In genomic region chrX:47577901-47578300, GRCh38 we compare ENCODE assay signal across 16 cellular contexts. TPM values are rescaled to one million over a fixed set of nuclear protein-coding genes. Genes with fewer than 3 reads are reported as not detected.
A peak's percentile ranks its signal among the peaks of the same experiment; 100 is the strongest.
DNase-seq lines count a peak whose midpoint lies in the region; FAIRE-seq and TF ChIP-seq lines count a peak whose summit lies in the region.
"Had no signal": no experiment of that assay in that cellular context is flagged by ENCODE, and none has a peak within 500 bp of the region (broad histone marks: within the 10 kb centered on the region; RNA-seq: fewer than 3 reads in every experiment).

No MANE protein-coding gene starts in this region.

- no peak overlapping the region for H2BK5ac ChIP-seq in mesenchymal stem cell (ENCODE audit: low read depth, low read length, poor library complexity, severe bottlenecking)

- POLR2A ChIA-PET in GM10248 (lab: Yijun Ruan, JAX) = no interaction called here

- H4K91ac ChIP-seq in mesenchymal stem cell (ENCODE audit: low read length) = peak overlapping the region; percentile 18

- 90% methylated on average over 3 of the region's 3 CpGs for WGBS in mesenchymal stem cell

- no peaks in the 10 kb centered on the region for H3K27me3 ChIP-seq in astrocyte (ENCODE audit: insufficient read depth, low read length)
- H3K27me3 ChIP-seq in mesenchymal stem cell (ENCODE audit: control insufficient read depth in 1 of 2, insufficient read depth in 1 of 2, low read length in 2 of 2) = no peaks in the 10 kb centered on the region
- no peaks in the 10 kb centered on the region for H3K27me3 ChIP-seq in MM.1S (replicated peaks; ENCODE audit: insufficient read depth, low read length)

- H3K9me3 ChIP-seq in astrocyte (ENCODE audit: insufficient read depth, low read depth, low read length) (no peaks in the 10 kb centered on the region), mesenchymal stem cell (ENCODE audit: control insufficient read depth, low read length) (peaks cover 2% of the 10 kb centered on the region), MM.1S (replicated peaks; ENCODE audit: insufficient read depth, low read length) (no peaks in the 10 kb centered on the region)

- no peak for TF ChIP-seq CTCF in GM10248 (IDR thresholded peaks at IDR 0.05; ENCODE audit: control extremely low read depth, extremely low read depth, low read depth, missing control alignments)
- no peak for TF ChIP-seq CTCF in astrocyte (IDR thresholded peaks at IDR 0.05; ENCODE audit: insufficient read depth, low read depth, low read length)
- no peak for TF ChIP-seq CTCF in MM.1S (IDR thresholded peaks at IDR 0.05; ENCODE audit: low read length)
- no peak for TF ChIP-seq CTCF in nephron progenitor cell (IDR thresholded peaks at IDR 0.05)

- H3K4me3 Mint-ChIP-seq in astrocyte (ENCODE audit: unreplicated experiment) (no peak overlapping the region), nephron progenitor cell (no peak overlapping the region)
- H3K4me3 Mint-ChIP-seq: H9 had no signal

- H4K20me1 ChIP-seq in astrocyte (ENCODE audit: insufficient read depth, low read length) = no peaks in the 10 kb centered on the region
- H4K20me1 ChIP-seq in MM.1S (ENCODE audit: insufficient read depth, low read length) = no peaks in the 10 kb centered on the region

- H2BK15ac ChIP-seq in mesenchymal stem cell (ENCODE audit: low read depth, poor library complexity, severe bottlenecking) = no peak overlapping the region

- peak overlapping the region; percentile 41 to 45 for H2BK12ac ChIP-seq in mesenchymal stem cell (ENCODE audit: low read length in 2 of 2)

- FAIRE-seq in astrocyte (lab: Jason Lieb, UNC) = peak; percentile 45

- H2BK120ac ChIP-seq in mesenchymal stem cell (ENCODE audit: low read depth, low read length) = no peak overlapping the region

- H3K27ac ChIP-seq in astrocyte (ENCODE audit: low read depth, low read length) (no peak overlapping the region), mesenchymal stem cell (ENCODE audit: low read length, poor library complexity, severe bottlenecking) (no peak overlapping the region), MM.1S (ENCODE audit: low read length) (no peak overlapping the region)
- H3K27ac ChIP-seq: HL-60 had no signal

- H3K36me3 Mint-ChIP-seq in astrocyte (ENCODE audit: low read depth, unreplicated experiment) (peaks cover 2% of the 10 kb centered on the region), nephron progenitor cell (ENCODE audit: low read depth) (peaks cover 4% of the 10 kb centered on the region)

- H3K27me3 Mint-ChIP-seq in astrocyte (ENCODE audit: low read depth, unreplicated experiment) (no peaks in the 10 kb centered on the region), nephron progenitor cell (ENCODE audit: low read depth, poor library complexity) (peaks cover 2% of the 10 kb centered on the region)

- H2AFZ ChIP-seq in astrocyte (ENCODE audit: low read depth, low read length) (no peak overlapping the region), mesenchymal stem cell (ENCODE audit: low read depth, low read length) (no peak overlapping the region), MM.1S (ENCODE audit: low read length) (no peak overlapping the region)

- H3K4me2 ChIP-seq in astrocyte (ENCODE audit: low read length) (no peak overlapping the region), mesenchymal stem cell (ENCODE audit: low read length, poor library complexity, severe bottlenecking) (no peak overlapping the region), MM.1S (ENCODE audit: low read depth, low read length) (no peak overlapping the region)

- CTCF ChIA-PET in GM10248 (lab: Yijun Ruan, JAX) = interaction anchor here (1.0 kb wide), 1 partner anchor 9 kb away, joined by 3 read pairs; no protein-coding TSS in a partner anchor

- H3K79me2 ChIP-seq in astrocyte (ENCODE audit: insufficient read depth, low read length) = peaks cover 8% of the 10 kb centered on the region
- H3K79me2 ChIP-seq in MM.1S (ENCODE audit: low read length) = no peaks in the 10 kb centered on the region

- H3K4me1 ChIP-seq in astrocyte (ENCODE audit: insufficient read depth, low read length) = peaks cover 18% of the 10 kb centered on the region
- peaks cover 20% of the 10 kb centered on the region for H3K4me1 ChIP-seq in mesenchymal stem cell (ENCODE audit: control insufficient read depth, insufficient read depth, low read depth, low read length)
- H3K4me1 ChIP-seq in MM.1S (ENCODE audit: low read length) = 0 out of 2 replicates have a peak, but pooled peaks cover 5% of the 10 kb centered on the region

- H3K9ac ChIP-seq in astrocyte (ENCODE audit: low read length) = no peak overlapping the region
- no peak overlapping the region for H3K9ac ChIP-seq in mesenchymal stem cell (ENCODE audit: low read length)
- no peak overlapping the region for H3K9ac ChIP-seq in MM.1S (ENCODE audit: low read length)

- H3K36me3 ChIP-seq in astrocyte (ENCODE audit: insufficient read depth, low read length) = no peaks in the 10 kb centered on the region
- no peaks in the 10 kb centered on the region for H3K36me3 ChIP-seq in mesenchymal stem cell (ENCODE audit: control insufficient read depth in 1 of 2, insufficient read depth in 2 of 2, low read depth in 1 of 2, low read length in 2 of 2)
- H3K36me3 ChIP-seq in MM.1S (replicated peaks; ENCODE audit: insufficient read depth, low read length) = no peaks in the 10 kb centered on the region

- H3K4ac ChIP-seq in mesenchymal stem cell (ENCODE audit: low read depth in 1 of 2, low read length in 2 of 2) = peak overlapping the region in 1 of 2 experiments; percentile 41

- peaks cover 1% of the 10 kb centered on the region for H3K79me1 ChIP-seq in mesenchymal stem cell (replicated peaks; ENCODE audit: low read length, poor library complexity, severe bottlenecking)

- H3K4me1 Mint-ChIP-seq in astrocyte (ENCODE audit: low read depth, unreplicated experiment) = peaks cover 24% of the 10 kb centered on the region
- peaks cover 46% of the 10 kb centered on the region for H3K4me1 Mint-ChIP-seq in nephron progenitor cell

- no peak overlapping the region for H2AK5ac ChIP-seq in mesenchymal stem cell (ENCODE audit: low read length, severe bottlenecking)

- H3F3A ChIP-seq in MM.1S (ENCODE audit: insufficient read depth, low read length) = no peaks in the 10 kb centered on the region

- H3K9me3 Mint-ChIP-seq in astrocyte (ENCODE audit: unreplicated experiment) (no peaks in the 10 kb centered on the region), nephron progenitor cell (peaks cover 62% of the 10 kb centered on the region)

- DNase-seq in AG08396 (ENCODE audit: low spot score) (peak; percentile 5), GM10248 (ENCODE audit: extremely low spot score) (peak; percentile 3), astrocyte (ENCODE audit: low read depth) (no peak), mesenchymal stem cell (no peak), NCI-H524 (lab: John Stamatoyannopoulos, UW) (no peak), MM.1S (no peak), nephron progenitor cell (no peak)
- DNase-seq: COR-L47, H9, KBM-7, NCI-H1048, NCI-H146, NCI-H446, NCI-H774, Right ventricle myocardium superior had no signal

- H3K4me3 ChIP-seq in astrocyte (ENCODE audit: insufficient read depth, low read depth, low read length) (no peak overlapping the region), mesenchymal stem cell (ENCODE audit: insufficient read depth in 1 of 2, low read depth in 1 of 2, low read length in 2 of 2) (no peak overlapping the region), MM.1S (ENCODE audit: low read length) (no peak overlapping the region)

- no peak overlapping the region for H3K14ac ChIP-seq in mesenchymal stem cell (ENCODE audit: low read length in 2 of 2)

- no peaks in the 10 kb centered on the region for H3K9me2 ChIP-seq in MM.1S (replicated peaks; ENCODE audit: insufficient read depth, low read length)

- H3K18ac ChIP-seq in mesenchymal stem cell (ENCODE audit: low read depth in 1 of 2, low read length in 2 of 2) = peak overlapping the region in 1 of 2 experiments; percentile 37

- H3K27ac Mint-ChIP-seq in astrocyte (ENCODE audit: unreplicated experiment) = peak overlapping the region; percentile 2
- H3K27ac Mint-ChIP-seq in nephron progenitor cell = no peak overlapping the region
- H3K27ac Mint-ChIP-seq: H9 had no signal

- H4K8ac ChIP-seq in mesenchymal stem cell (ENCODE audit: low read length) = peak overlapping the region; percentile 55

- no peak overlapping the region for H3K23ac ChIP-seq in mesenchymal stem cell (ENCODE audit: low read length in 2 of 2)

RNA-seq across cellular contexts. Expression of gene TIMP1, which starts 4.3 kb away (rescaled TPM):
- total RNA-seq in astrocyte = 479 and 678 TPM in 2 replicates
- 826 TPM for polyA plus RNA-seq in mesenchymal stem cell (2013, experiment 1 of 2)
- 856 TPM for polyA plus RNA-seq in mesenchymal stem cell (2013, experiment 2 of 2)

RNA-seq across cellular contexts. Expression of gene ARAF, which starts 16.9 kb away (rescaled TPM):
- 44.0 and 48.7 TPM in 2 replicates for total RNA-seq in astrocyte
- polyA plus RNA-seq in mesenchymal stem cell (2013, experiment 1 of 2) = 54.0 TPM
- polyA plus RNA-seq in mesenchymal stem cell (2013, experiment 2 of 2) = 53.1 TPM

RNA-seq across cellular contexts. Expression of gene SYN1, which starts 41.8 kb away (rescaled TPM):
- total RNA-seq in astrocyte = 1.6 and 2.2 TPM in 2 replicates
- polyA plus RNA-seq in mesenchymal stem cell (2013, experiment 1 of 2) = 5.5 TPM
- polyA plus RNA-seq in mesenchymal stem cell (2013, experiment 2 of 2) = 5.5 TPM

RNA-seq across cellular contexts. Expression of gene CFP, which starts 51.8 kb away (rescaled TPM):
- total RNA-seq in astrocyte = 0.17 and 1.1 TPM in 2 replicates
- 0.36 TPM for polyA plus RNA-seq in mesenchymal stem cell (2013, experiment 1 of 2)
- 0.26 TPM for polyA plus RNA-seq in mesenchymal stem cell (2013, experiment 2 of 2)

Comparison
In these comparisons a context has a peak if more than half of its experiments do, and no peak if none do; other contexts are left out.
1. DNase-seq: peak in AG08396 (single experiment) and GM10248 (single experiment); none in astrocyte (single experiment), mesenchymal stem cell (single experiment), NCI-H524 (0 of 2), MM.1S (single experiment) and nephron progenitor cell (single experiment).